Comparison of ENCODE assay signal across 18 cellular contexts in the genomic region with DNA sequence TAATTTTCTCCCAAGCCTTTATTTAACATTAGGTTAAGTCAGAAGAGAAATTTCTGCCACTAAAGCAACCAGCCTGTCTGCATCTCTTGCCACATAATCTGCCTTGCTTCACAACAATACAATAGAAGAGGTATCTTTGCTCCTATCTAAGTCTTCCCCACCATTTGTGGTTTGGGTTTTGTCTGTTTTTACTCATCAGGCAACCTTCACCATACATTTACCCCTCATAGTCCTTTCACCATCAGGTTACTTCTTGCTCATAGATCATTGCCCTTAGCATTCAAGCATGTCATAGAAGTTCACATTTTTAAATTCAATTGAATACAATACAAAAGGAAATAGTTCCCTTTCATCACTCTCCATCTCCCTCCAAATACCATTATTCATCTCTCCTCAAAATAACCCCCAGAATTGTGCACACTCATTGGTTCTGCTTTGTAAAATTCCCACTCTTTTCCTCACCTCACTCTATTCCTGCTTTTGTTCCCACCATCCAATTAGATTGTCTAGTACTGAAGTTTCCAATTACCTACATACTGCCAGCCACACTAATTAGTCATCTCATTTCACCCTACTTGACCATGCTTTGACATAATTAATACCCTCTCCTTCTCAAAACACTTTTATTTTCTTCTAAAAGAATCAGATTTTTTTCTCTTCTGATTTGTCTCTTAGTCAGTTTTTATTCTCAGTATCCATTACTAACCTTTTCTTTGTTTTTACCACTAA.
DNase-seq lines count a peak whose midpoint lies in the region; ATAC-seq and TF ChIP-seq lines count a peak whose summit lies in the region.
"Had no signal": no experiment of that assay in that cellular context is flagged by ENCODE, and none has a peak within 500 bp of the region (broad histone marks: within the 10 kb centered on the region; RNA-seq: fewer than 3 reads in every experiment).

No MANE protein-coding gene starts in this region.

- no peaks in the 10 kb centered on the region for H3K4me1 Mint-ChIP-seq in neural progenitor cell

- no peaks in the 10 kb centered on the region for H3K4me1 ChIP-seq in neural progenitor cell

- no peaks in the 10 kb centered on the region for H3K36me3 ChIP-seq in neural progenitor cell

- no peak for TF ChIP-seq CTCF in neural progenitor cell (IDR thresholded peaks at IDR 0.05)

- H3K27me3 Mint-ChIP-seq in neural progenitor cell (ENCODE audit: insufficient read depth, low read depth): no peaks in the 10 kb centered on the region

- no peak overlapping the region for H3K27ac ChIP-seq in neural progenitor cell

- no peak overlapping the region for H2AFZ ChIP-seq in neural progenitor cell (replicated peaks)
- H2AFZ ChIP-seq: GM23338 had no signal

- no peak for ATAC-seq in HG02763 (IDR thresholded peaks at IDR 0.05; ENCODE audit: unreplicated experiment)
- ATAC-seq: GM23338 had no signal

- H3K4me3 Mint-ChIP-seq in neural progenitor cell: no peak overlapping the region
- H3K4me3 Mint-ChIP-seq: GM23338 had no signal

- H3K4me3 ChIP-seq in neural progenitor cell: no peak overlapping the region
- H3K4me3 ChIP-seq: GM23338 had no signal

- no peaks in the 10 kb centered on the region for H3K36me3 Mint-ChIP-seq in neural progenitor cell

- H3K9me3 Mint-ChIP-seq in neural progenitor cell: no peaks in the 10 kb centered on the region

- H3K9me3 ChIP-seq in neural progenitor cell (ENCODE audit: low read depth): no peaks in the 10 kb centered on the region
- H3K9me3 ChIP-seq: SK-N-SH had no signal

- no peak overlapping the region for H3K9ac ChIP-seq in neural progenitor cell
- H3K9ac ChIP-seq: SK-N-SH had no signal

- H3K79me2 ChIP-seq in neural progenitor cell (ENCODE audit: low read depth): no peaks in the 10 kb centered on the region

- DNase-seq in NCI-H2029 treated with DMSO at 0.1 percent for 48 hours (lab: John Stamatoyannopoulos, UW) (peak; percentile 0), NCI-H2029 (lab: John Stamatoyannopoulos, UW) (no peak), NCI-H1105 (lab: John Stamatoyannopoulos, UW) (peak; percentile 18), SIG-M5 (lab: John Stamatoyannopoulos, UW) (peak; percentile 3), neural progenitor cell (ENCODE audit: low spot score) (peak; percentile 5), GM03348 (ENCODE audit: low spot score) (no peak)
- no peak for DNase-seq in activated CD4-positive, CD25-positive, alpha-beta regulatory T cell treated with anti-CD3 and anti-CD28 coated beads, Interleukin-2, amount 50 U/mL, for 72 hours
- DNase-seq: 8988T; HCEC 1CT; NCI-H1436 treated with DMSO at 0.1 percent for 48 hours; NCI-H2081; NCI-H524 treated with DMSO at 0.1 percent for 48 hours; NK-92 treated with Interleukin-12 subunit alpha and Interleukin-12 subunit beta, amount 100 ng/mL, for 24 hours; OCI-M1; Right ventricle myocardium superior; SK-N-SH had no signal

- H3K27me3 ChIP-seq in neural progenitor cell: no peaks in the 10 kb centered on the region

- no peaks in the 10 kb centered on the region for H4K20me1 ChIP-seq in neural progenitor cell (ENCODE audit: low read depth)

- no peak overlapping the region for H3K4me2 ChIP-seq in neural progenitor cell
- H3K4me2 ChIP-seq: GM23338, SK-N-SH had no signal

- H3F3A ChIP-seq in neural progenitor cell (ENCODE audit: low read depth): no peaks in the 10 kb centered on the region

- no peak overlapping the region for H3K27ac Mint-ChIP-seq in neural progenitor cell
- H3K27ac Mint-ChIP-seq: GM23338 had no signal

Comparison
In these comparisons a context has a peak if more than half of its experiments do, and no peak if none do; other contexts are left out.
1. DNase-seq: peak in NCI-H2029 treated with DMSO at 0.1 percent for 48 hours (single experiment), NCI-H1105 (single experiment), SIG-M5 (single experiment) and neural progenitor cell (single experiment); none in NCI-H2029 (single experiment), GM03348 (single experiment) and activated CD4-positive, CD25-positive, alpha-beta regulatory T cell treated with anti-CD3 and anti-CD28 coated beads, Interleukin-2, amount 50 U/mL, for 72 hours (single experiment).